ENCODE assay signal across 22 cellular contexts in the genomic region with DNA sequence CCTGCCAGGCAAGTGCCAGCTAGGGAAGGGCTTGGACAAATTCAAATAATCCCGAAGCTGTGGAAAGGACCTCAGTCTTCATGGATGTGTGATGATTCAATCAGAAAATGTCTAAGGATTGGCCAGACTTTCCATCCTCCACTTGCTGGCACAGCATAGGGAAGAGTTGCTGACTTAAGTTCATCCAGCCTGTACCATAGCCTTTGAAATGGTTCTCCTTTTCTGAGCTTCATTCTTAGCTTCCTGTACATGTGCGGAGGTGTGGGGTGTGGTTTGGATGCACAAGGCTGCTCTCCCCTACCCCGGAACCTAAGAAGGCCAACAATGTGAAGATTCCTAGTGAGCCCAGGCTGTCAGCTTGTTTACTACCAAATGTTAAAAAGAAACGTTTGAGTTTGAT. TPM values are rescaled to one million over a fixed set of nuclear protein-coding genes. Genes with fewer than 3 reads are reported as not detected.
DNase-seq lines count a peak whose midpoint lies in the region; ATAC-seq, FAIRE-seq and TF ChIP-seq lines count a peak whose summit lies in the region.
"Had no signal": no experiment of that assay in that cellular context is flagged by ENCODE, and none has a peak within 500 bp of the region (broad histone marks: within the 10 kb centered on the region; RNA-seq: fewer than 3 reads in every experiment).

No MANE protein-coding gene starts in this region.

- H3K36me3 ChIP-seq in astrocyte (ENCODE audit: insufficient read depth, low read length): no peaks in the 10 kb centered on the region
- no peaks in the 10 kb centered on the region for H3K36me3 ChIP-seq in mesenchymal stem cell (ENCODE audit: control insufficient read depth in 1 of 2, insufficient read depth in 2 of 2, low read depth in 1 of 2, low read length in 2 of 2)
- no peaks in the 10 kb centered on the region for H3K36me3 ChIP-seq in adrenal gland (replicated peaks in 1 of 2)

- H3K18ac ChIP-seq in mesenchymal stem cell (ENCODE audit: low read depth in 1 of 2, low read length in 2 of 2): peak overlapping the region in 1 of 2 experiments; percentile 29

- H3K27me3 Mint-ChIP-seq in astrocyte (ENCODE audit: low read depth, unreplicated experiment) (no peaks in the 10 kb centered on the region), nephron progenitor cell (ENCODE audit: low read depth, poor library complexity) (peaks cover 42% of the 10 kb centered on the region)

- H3K36me3 Mint-ChIP-seq in astrocyte (ENCODE audit: low read depth, unreplicated experiment): no peaks in the 10 kb centered on the region
- H3K36me3 Mint-ChIP-seq in nephron progenitor cell (ENCODE audit: low read depth): no peaks in the 10 kb centered on the region
- H3K36me3 Mint-ChIP-seq: CD14-positive monocyte had no signal

- no peaks in the 10 kb centered on the region for H3K79me2 ChIP-seq in astrocyte (ENCODE audit: insufficient read depth, low read length)

- no peak overlapping the region for H2BK15ac ChIP-seq in mesenchymal stem cell (ENCODE audit: low read depth, poor library complexity, severe bottlenecking)

- H2AFZ ChIP-seq in astrocyte (ENCODE audit: low read depth, low read length): no peak overlapping the region
- no peak overlapping the region for H2AFZ ChIP-seq in mesenchymal stem cell (ENCODE audit: low read depth, low read length)

- no peak overlapping the region for H3K23ac ChIP-seq in mesenchymal stem cell (ENCODE audit: low read length in 2 of 2)

- intact Hi-C loops in adrenal gland (cut with DNase I): no loop called here

- H3K4me3 Mint-ChIP-seq in astrocyte (ENCODE audit: unreplicated experiment): no peak overlapping the region
- no peak overlapping the region for H3K4me3 Mint-ChIP-seq in nephron progenitor cell
- H3K4me3 Mint-ChIP-seq: CD14-positive monocyte had no signal

- no peak for TF ChIP-seq CTCF in astrocyte (IDR thresholded peaks at IDR 0.05; ENCODE audit: insufficient read depth, low read depth, low read length)
- TF ChIP-seq CTCF in nephron progenitor cell (IDR thresholded peaks at IDR 0.05): no peak
- no peak for TF ChIP-seq CTCF in adrenal gland (IDR thresholded peaks at IDR 0.05)

- H3K4me1 Mint-ChIP-seq in astrocyte (ENCODE audit: low read depth, unreplicated experiment) (peaks cover 32% of the 10 kb centered on the region), nephron progenitor cell (peaks cover 6% of the 10 kb centered on the region)

- no peak overlapping the region for H4K8ac ChIP-seq in mesenchymal stem cell (ENCODE audit: low read length)

- H3K4me3 ChIP-seq in astrocyte (ENCODE audit: insufficient read depth, low read depth, low read length) (no peak overlapping the region), mesenchymal stem cell (ENCODE audit: insufficient read depth in 1 of 2, low read depth in 1 of 2, low read length in 2 of 2) (no peak overlapping the region), adrenal gland (no peak overlapping the region)

- peaks cover 10% of the 10 kb centered on the region for H3K4me1 ChIP-seq in astrocyte (ENCODE audit: insufficient read depth, low read length)
- no peaks in the 10 kb centered on the region for H3K4me1 ChIP-seq in mesenchymal stem cell (ENCODE audit: control insufficient read depth, insufficient read depth, low read depth, low read length)
- no peaks in the 10 kb centered on the region for H3K4me1 ChIP-seq in adrenal gland (replicated peaks in 1 of 2)

- H2BK12ac ChIP-seq in mesenchymal stem cell (ENCODE audit: low read length in 2 of 2): no peak overlapping the region

- H3K9ac ChIP-seq in astrocyte (ENCODE audit: low read length): no peak overlapping the region
- no peak overlapping the region for H3K9ac ChIP-seq in mesenchymal stem cell (ENCODE audit: low read length)
- H3K9ac ChIP-seq: KMS-11 had no signal

- H2AK5ac ChIP-seq in mesenchymal stem cell (ENCODE audit: low read length, severe bottlenecking): peak overlapping the region; percentile 22

- no peaks in the 10 kb centered on the region for H4K20me1 ChIP-seq in astrocyte (ENCODE audit: insufficient read depth, low read length)

- 96% methylated on average over 2 of the region's 4 CpGs for WGBS in mesenchymal stem cell
- whole genome bisulfite sequencing in adrenal gland, 4 donors: 64 to 70% (median 66%) methylated on average over 4 of the region's 4 CpGs

- H2BK5ac ChIP-seq in mesenchymal stem cell (ENCODE audit: low read depth, low read length, poor library complexity, severe bottlenecking): no peak overlapping the region

- no peak for ATAC-seq in HG03354 (IDR thresholded peaks at IDR 0.05; ENCODE audit: poor library complexity, severe bottlenecking, unreplicated experiment)

- H3K14ac ChIP-seq in mesenchymal stem cell (ENCODE audit: low read length in 2 of 2): no peak overlapping the region

- H3K9me3 ChIP-seq in astrocyte (ENCODE audit: insufficient read depth, low read depth, low read length): no peaks in the 10 kb centered on the region
- no peaks in the 10 kb centered on the region for H3K9me3 ChIP-seq in mesenchymal stem cell (ENCODE audit: control insufficient read depth, low read length)
- H3K9me3 ChIP-seq in adrenal gland (replicated peaks in 1 of 3): no peaks in the 10 kb centered on the region

- no peak overlapping the region for H2BK120ac ChIP-seq in mesenchymal stem cell (ENCODE audit: low read depth, low read length)

- DNase-seq in Ammon's horn (ENCODE audit: low spot score) (peak; percentile 23), GDM1 (lab: John Stamatoyannopoulos, UW) (peak; percentile 22), astrocyte (ENCODE audit: low read depth) (no peak), mesenchymal stem cell (no peak), GM03348 (ENCODE audit: low spot score) (no peak), nephron progenitor cell (no peak), adrenal gland (no peak)
- DNase-seq: ACHN; DND-41; H7; NCI-H1092; NCI-H1436 treated with DMSO at 0.1 percent for 48 hours; NCI-H2029; NCI-H748 treated with DMSO at 0.1 percent for 48 hours; NK-92 treated with Interleukin-12 subunit alpha and Interleukin-12 subunit beta, amount 100 ng/mL, for 24 hours; OCI-M1; SHP77 had no signal

- H3K27ac ChIP-seq in astrocyte (ENCODE audit: low read depth, low read length): no peak overlapping the region
- H3K27ac ChIP-seq in mesenchymal stem cell (ENCODE audit: low read length, poor library complexity, severe bottlenecking): no peak overlapping the region
- H3K27ac ChIP-seq in adrenal gland: no peak overlapping the region
- H3K27ac ChIP-seq: KMS-11 had no signal

- H4K91ac ChIP-seq in mesenchymal stem cell (ENCODE audit: low read length): no peak overlapping the region

- no peak overlapping the region for H3K4me2 ChIP-seq in astrocyte (ENCODE audit: low read length)
- H3K4me2 ChIP-seq in mesenchymal stem cell (ENCODE audit: low read length, poor library complexity, severe bottlenecking): no peak overlapping the region
- H3K4me2 ChIP-seq: KMS-11 had no signal

- H3K27me3 ChIP-seq in astrocyte (ENCODE audit: insufficient read depth, low read length) (no peaks in the 10 kb centered on the region), mesenchymal stem cell (ENCODE audit: control insufficient read depth in 1 of 2, insufficient read depth in 1 of 2, low read length in 2 of 2) (peaks cover 14 to 17% of the 10 kb centered on the region in 2 experiments), adrenal gland (no peaks in the 10 kb centered on the region)

- no peaks in the 10 kb centered on the region for H3K79me1 ChIP-seq in mesenchymal stem cell (replicated peaks; ENCODE audit: low read length, poor library complexity, severe bottlenecking)

- FAIRE-seq in astrocyte (lab: Jason Lieb, UNC): no peak

- peak overlapping the region; percentile 35 for H3K27ac Mint-ChIP-seq in astrocyte (ENCODE audit: unreplicated experiment)
- H3K27ac Mint-ChIP-seq in nephron progenitor cell: no peak overlapping the region
- H3K27ac Mint-ChIP-seq: CD14-positive monocyte had no signal

- no peak for TF ChIP-seq POLR2A in adrenal gland (IDR thresholded peaks at IDR 0.05)

- H3K9me3 Mint-ChIP-seq in astrocyte (ENCODE audit: unreplicated experiment): peaks cover 3% of the 10 kb centered on the region
- peaks cover 27% of the 10 kb centered on the region for H3K9me3 Mint-ChIP-seq in nephron progenitor cell

- H3K4ac ChIP-seq in mesenchymal stem cell (ENCODE audit: low read depth in 1 of 2, low read length in 2 of 2): no peak overlapping the region

RNA-seq across cellular contexts. Expression of gene IGFL3, which starts 1.0 kb away (rescaled TPM):
- 93.5 and 127 TPM in 2 replicates for total RNA-seq in astrocyte
- 0.40 TPM for polyA plus RNA-seq in mesenchymal stem cell (2013, experiment 1 of 2)
- 0.26 TPM for polyA plus RNA-seq in mesenchymal stem cell (2013, experiment 2 of 2)
- not detected for total RNA-seq in adrenal gland
- not detected for polyA plus RNA-seq in adrenal gland
- total RNA-seq: H7, HT-29, NCI-H460 had no signal
- polyA plus RNA-seq: CD14-positive monocyte had no signal

RNA-seq across cellular contexts. Expression of gene IGFL2, which starts 22.6 kb away (rescaled TPM):
- total RNA-seq in astrocyte (9.8 and 11.3 TPM in 2 replicates), adrenal gland (not detected)
- not detected for polyA plus RNA-seq in mesenchymal stem cell (2013, experiment 1 of 2)
- polyA plus RNA-seq in mesenchymal stem cell (2013, experiment 2 of 2): not detected
- polyA plus RNA-seq in adrenal gland: not detected
- total RNA-seq: NCI-H460 had no signal
- polyA plus RNA-seq: CD14-positive monocyte had no signal

Comparison
In these comparisons a context has a peak if more than half of its experiments do, and no peak if none do; other contexts are left out.
1. DNase-seq: peak in Ammon's horn (single experiment) and GDM1 (single experiment); none in astrocyte (single experiment), mesenchymal stem cell (single experiment), GM03348 (single experiment), nephron progenitor cell (single experiment) and adrenal gland (0 of 7).
2. RNA of gene IGFL3, which starts 1.0 kb away (total RNA-seq): 93.5 to 127 TPM in astrocyte; not detected in adrenal gland; every median in the first group is over 10 times any median in the second.